In the genomic region with DNA sequence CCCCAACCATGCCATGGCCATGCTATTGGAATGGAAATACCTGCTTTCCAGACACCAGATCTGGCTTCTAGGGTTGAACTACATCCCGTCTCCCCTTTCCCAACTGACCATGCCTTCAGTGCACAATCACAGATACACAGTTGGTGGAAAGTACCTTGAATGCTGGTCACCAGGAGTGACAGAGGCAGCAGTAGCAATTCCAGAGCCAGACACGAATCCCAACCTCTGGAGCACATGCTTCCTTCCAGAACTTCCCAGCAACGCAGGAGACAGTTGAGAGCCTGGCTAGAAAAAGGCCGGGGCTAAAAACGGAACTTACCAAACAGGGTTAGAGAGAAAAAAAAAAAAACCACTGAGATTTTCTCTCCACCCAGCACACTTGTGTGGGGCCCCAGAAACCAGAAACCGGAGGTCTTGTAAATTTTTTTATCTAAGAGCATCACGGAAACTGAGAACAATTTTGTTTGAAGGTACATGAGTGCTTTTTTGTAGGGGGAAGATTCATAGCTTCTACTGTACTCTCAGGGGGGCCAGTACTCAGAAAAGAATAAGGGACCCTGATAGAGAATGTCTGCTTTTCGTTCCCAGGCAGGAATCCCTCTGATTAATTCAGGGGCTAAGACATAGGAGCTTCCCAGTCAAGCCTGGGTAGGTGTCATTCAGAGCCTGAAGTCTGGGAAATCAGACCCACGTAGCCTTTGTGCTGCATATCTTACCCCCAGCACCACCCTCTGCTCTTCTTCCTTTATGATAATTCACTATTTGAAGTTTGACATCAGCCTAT, we compare ENCODE assay signal across 9 cellular contexts. TPM values are rescaled to one million over a fixed set of nuclear protein-coding genes. Genes with fewer than 3 reads are reported as not detected.
A peak's percentile ranks its signal among the peaks of the same experiment; 100 is the strongest.
DNase-seq lines count a peak whose midpoint lies in the region; ATAC-seq and FAIRE-seq lines count a peak whose summit lies in the region.
"Had no signal": no experiment of that assay in that cellular context is flagged by ENCODE, and none has a peak within 500 bp of the region (broad histone marks: within the 10 kb centered on the region; RNA-seq: fewer than 3 reads in every experiment).

A gene with protein sequence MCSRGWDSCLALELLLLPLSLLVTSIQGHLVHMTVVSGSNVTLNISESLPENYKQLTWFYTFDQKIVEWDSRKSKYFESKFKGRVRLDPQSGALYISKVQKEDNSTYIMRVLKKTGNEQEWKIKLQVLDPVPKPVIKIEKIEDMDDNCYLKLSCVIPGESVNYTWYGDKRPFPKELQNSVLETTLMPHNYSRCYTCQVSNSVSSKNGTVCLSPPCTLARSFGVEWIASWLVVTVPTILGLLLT (minus strand): TSS at position 295 of the 784 bp plus-strand sequence. CDS start 59 bp downstream, at position 236.

- peak; percentile 44 for ATAC-seq in GM19455 (IDR thresholded peaks at IDR 0.05; ENCODE audit: unreplicated experiment)
- ATAC-seq in GM21423 (IDR thresholded peaks at IDR 0.05; ENCODE audit: unreplicated experiment) = no peak
- ATAC-seq in GM18858 (IDR thresholded peaks at IDR 0.05; ENCODE audit: unreplicated experiment) = no peak

- DNase-seq in KG1 (lab: John Stamatoyannopoulos, UW) (peak; percentile 65), activated T-cell treated with anti-CD3 and anti-CD28 coated beads for 4 hours (peak; percentile 34), small intestine (peak; percentile 46), SJCRH30 (no peak), HuH-7.5 (ENCODE audit: low spot score) (no peak)

- H3K36me3 ChIP-seq in small intestine (ENCODE audit: control insufficient read depth in 2 of 2, insufficient read depth in 2 of 2, low read length in 2 of 2) (no peaks in the 10 kb centered on the region), SJCRH30 (no peaks in the 10 kb centered on the region)

- FAIRE-seq in small intestine (lab: Jason Lieb, UNC) = no peak

- WGBS in small intestine, 3 donors = 45 to 75% (median 59%) methylated on average over 9 of the region's 9 CpGs

- H3K27ac ChIP-seq in small intestine (ENCODE audit: low read depth in 1 of 2, low read length in 1 of 2) (peak within 1 kb of the TSS; percentile 34 to 86), SJCRH30 (no peak within 1 kb of the TSS)

- no peaks in the 10 kb centered on the region for H3K27me3 ChIP-seq in small intestine (ENCODE audit: control insufficient read depth in 2 of 2, insufficient read depth in 2 of 2, low read length in 2 of 2)
- 0 out of 2 replicates have a peak, but pooled peaks cover under 1% of the 10 kb centered on the region for H3K27me3 ChIP-seq in SJCRH30

- H3K4me1 ChIP-seq in small intestine (ENCODE audit: control insufficient read depth in 2 of 2, insufficient read depth in 1 of 2, low read depth in 1 of 2, low read length in 1 of 2) (no peaks in the 10 kb centered on the region), SJCRH30 (no peaks in the 10 kb centered on the region)

- H3K4me3 ChIP-seq in small intestine (ENCODE audit: low read depth in 1 of 2, low read length in 2 of 2) (peak within 1 kb of the TSS; percentile 39 to 60), SJCRH30 (no peak within 1 kb of the TSS)

- H3K9me3 ChIP-seq in small intestine (ENCODE audit: control insufficient read depth, low read depth) (no peaks in the 10 kb centered on the region), SJCRH30 (replicated peaks) (no peaks in the 10 kb centered on the region)

RNA-seq across cellular contexts. Expression of the gene that starts here (rescaled TPM):
- 10 to 100 TPM in 2 of 3 donors, 1 to 10 TPM in 1; 5.6 to 28.6 (median 12.2) TPM for polyA plus RNA-seq in small intestine
- not detected in 2 replicates for total RNA-seq in SJCRH30 (2014; rRNA removed; shearing (Covaris generic))
- total RNA-seq: SK-MEL-5 had no signal

Comparison
In these comparisons a context has a peak if more than half of its experiments do, and no peak if none do; other contexts are left out.
1. DNase-seq: peak in KG1 (single experiment), activated T-cell treated with anti-CD3 and anti-CD28 coated beads for 4 hours (single experiment) and small intestine (single experiment); none in SJCRH30 (0 of 2) and HuH-7.5 (single experiment).